ENCODE assay signal across 17 cellular contexts in genomic region chr10:18473424-18474110, GRCh38.
DNase-seq lines count a peak whose midpoint lies in the region; ATAC-seq lines count a peak whose summit lies in the region.
"Had no signal": no experiment of that assay in that cellular context is flagged by ENCODE, and none has a peak within 500 bp of the region (broad histone marks: within the 10 kb centered on the region; RNA-seq: fewer than 3 reads in every experiment).

No MANE protein-coding gene starts in this region.

- POLR2A ChIA-PET in naive thymus-derived CD8-positive, alpha-beta T cell (lab: Charles Lee), result no interaction called here

- H3K9ac ChIP-seq in rectal smooth muscle tissue (ENCODE audit: low read length), result no peak overlapping the region

- no peaks in the 10 kb centered on the region for H3K36me3 Mint-ChIP-seq in T-helper 17 cell (ENCODE audit: low read depth)
- no peaks in the 10 kb centered on the region for H3K36me3 Mint-ChIP-seq in naive thymus-derived CD8-positive, alpha-beta T cell
- H3K36me3 Mint-ChIP-seq: activated naive CD8-positive, alpha-beta T cell treated with anti-CD3 and anti-CD28 coated beads for 36 hours; stimulated activated memory B cell treated with anti-CD40 and anti-IgM and Interleukin-4, amounts not matched to agents 10 μg/mL and 1 μg/mL and 100 μg/mL, for 72 hours had no signal

- H3K4me3 ChIP-seq in rectal smooth muscle tissue (ENCODE audit: low read length), result no peak overlapping the region
- H3K4me3 ChIP-seq: lung had no signal

- H3K27me3 Mint-ChIP-seq in T-helper 17 cell, result peaks cover 9% of the 10 kb centered on the region
- peaks cover 0 to 19% (median 8%) of the 10 kb centered on the region in 5 donors for H3K27me3 Mint-ChIP-seq in naive thymus-derived CD8-positive, alpha-beta T cell
- H3K27me3 Mint-ChIP-seq: stimulated activated memory B cell treated with anti-CD40 and anti-IgM and Interleukin-4, amounts not matched to agents 10 μg/mL and 1 μg/mL and 100 μg/mL, for 72 hours had no signal

- H3K27me3 ChIP-seq in rectal smooth muscle tissue (ENCODE audit: control insufficient read depth, insufficient read depth, low read length), result no peaks in the 10 kb centered on the region

- H3K4me1 Mint-ChIP-seq in T-helper 17 cell, result peaks cover 4% of the 10 kb centered on the region
- H3K4me1 Mint-ChIP-seq in naive thymus-derived CD8-positive, alpha-beta T cell, result peaks cover 0 to 5% (median 0%) of the 10 kb centered on the region in 4 donors

- no peak overlapping the region for H3K27ac Mint-ChIP-seq in T-helper 17 cell
- no peak overlapping the region for H3K27ac Mint-ChIP-seq in naive thymus-derived CD8-positive, alpha-beta T cell
- H3K27ac Mint-ChIP-seq: activated naive CD8-positive, alpha-beta T cell treated with anti-CD3 and anti-CD28 coated beads for 36 hours; stimulated activated memory B cell treated with anti-CD40 and anti-IgM and Interleukin-4, amounts not matched to agents 10 μg/mL and 1 μg/mL and 100 μg/mL, for 72 hours had no signal

- peak; percentile 85 for DNase-seq in NCI-H146 (lab: John Stamatoyannopoulos, UW)
- DNase-seq in cerebellar cortex (ENCODE audit: low spot score), result peak; percentile 63
- peak; percentile 40 for DNase-seq in hepatic stellate cell (ENCODE audit: low spot score)
- no peak for DNase-seq in T-helper 17 cell
- DNase-seq in amniotic stem cell (lab: John Stamatoyannopoulos, UW), result no peak
- no peak for DNase-seq in naive thymus-derived CD8-positive, alpha-beta T cell
- DNase-seq in NCI-H1105 (lab: John Stamatoyannopoulos, UW), result no peak
- DNase-seq: activated naive CD8-positive, alpha-beta T cell treated with anti-CD3 and anti-CD28 coated beads for 36 hours; AML-193; DMS79 treated with DMSO at 0.1 percent for 48 hours; KG1; NCI-H187 treated with DMSO at 0.1 percent for 48 hours; stimulated activated CD4-positive, alpha-beta T cell treated with anti-CD3 and anti-CD28 coated beads, Interleukin-4, amount 100 ng/mL, for 1 hour had no signal

- H3K9me3 ChIP-seq in T-helper 17 cell (ENCODE audit: control insufficient read depth, low read length, poor library complexity, severe bottlenecking), result no peaks in the 10 kb centered on the region

- H3K9me3 Mint-ChIP-seq in naive thymus-derived CD8-positive, alpha-beta T cell, result no peaks in the 10 kb centered on the region
- H3K9me3 Mint-ChIP-seq: activated naive CD8-positive, alpha-beta T cell treated with anti-CD3 and anti-CD28 coated beads for 36 hours; stimulated activated memory B cell treated with anti-CD40 and anti-IgM and Interleukin-4, amounts not matched to agents 10 μg/mL and 1 μg/mL and 100 μg/mL, for 72 hours had no signal

- H3K27ac ChIP-seq in rectal smooth muscle tissue (ENCODE audit: low read depth, low read length), result peak overlapping the region; percentile 27
- H3K27ac ChIP-seq: VCaP had no signal

- no peak for ATAC-seq in T-helper 17 cell
- ATAC-seq in naive thymus-derived CD8-positive, alpha-beta T cell, result no peak
- ATAC-seq: stimulated activated memory B cell treated with anti-CD40 and anti-IgM and Interleukin-4, amounts not matched to agents 10 μg/mL and 1 μg/mL and 100 μg/mL, for 72 hours had no signal

- H3K4me1 ChIP-seq in rectal smooth muscle tissue (ENCODE audit: control insufficient read depth, insufficient read depth, low read length), result no peaks in the 10 kb centered on the region

- no peak overlapping the region for H3K4me3 Mint-ChIP-seq in T-helper 17 cell
- H3K4me3 Mint-ChIP-seq in naive thymus-derived CD8-positive, alpha-beta T cell, result no peak overlapping the region
- H3K4me3 Mint-ChIP-seq: activated naive CD8-positive, alpha-beta T cell treated with anti-CD3 and anti-CD28 coated beads for 36 hours; stimulated activated memory B cell treated with anti-CD40 and anti-IgM and Interleukin-4, amounts not matched to agents 10 μg/mL and 1 μg/mL and 100 μg/mL, for 72 hours had no signal

- no peaks in the 10 kb centered on the region for H3K36me3 ChIP-seq in rectal smooth muscle tissue (ENCODE audit: control insufficient read depth, insufficient read depth, low read length)

Comparison
In these comparisons a context has a peak if more than half of its experiments do, and no peak if none do; other contexts are left out.
1. DNase-seq: peak in NCI-H146 (single experiment), cerebellar cortex (single experiment) and hepatic stellate cell (single experiment); none in T-helper 17 cell (0 of 3), amniotic stem cell (single experiment), naive thymus-derived CD8-positive, alpha-beta T cell (0 of 10) and NCI-H1105 (single experiment).